Comparison of ENCODE assay signal across 1 cellular context in the genomic region with DNA sequence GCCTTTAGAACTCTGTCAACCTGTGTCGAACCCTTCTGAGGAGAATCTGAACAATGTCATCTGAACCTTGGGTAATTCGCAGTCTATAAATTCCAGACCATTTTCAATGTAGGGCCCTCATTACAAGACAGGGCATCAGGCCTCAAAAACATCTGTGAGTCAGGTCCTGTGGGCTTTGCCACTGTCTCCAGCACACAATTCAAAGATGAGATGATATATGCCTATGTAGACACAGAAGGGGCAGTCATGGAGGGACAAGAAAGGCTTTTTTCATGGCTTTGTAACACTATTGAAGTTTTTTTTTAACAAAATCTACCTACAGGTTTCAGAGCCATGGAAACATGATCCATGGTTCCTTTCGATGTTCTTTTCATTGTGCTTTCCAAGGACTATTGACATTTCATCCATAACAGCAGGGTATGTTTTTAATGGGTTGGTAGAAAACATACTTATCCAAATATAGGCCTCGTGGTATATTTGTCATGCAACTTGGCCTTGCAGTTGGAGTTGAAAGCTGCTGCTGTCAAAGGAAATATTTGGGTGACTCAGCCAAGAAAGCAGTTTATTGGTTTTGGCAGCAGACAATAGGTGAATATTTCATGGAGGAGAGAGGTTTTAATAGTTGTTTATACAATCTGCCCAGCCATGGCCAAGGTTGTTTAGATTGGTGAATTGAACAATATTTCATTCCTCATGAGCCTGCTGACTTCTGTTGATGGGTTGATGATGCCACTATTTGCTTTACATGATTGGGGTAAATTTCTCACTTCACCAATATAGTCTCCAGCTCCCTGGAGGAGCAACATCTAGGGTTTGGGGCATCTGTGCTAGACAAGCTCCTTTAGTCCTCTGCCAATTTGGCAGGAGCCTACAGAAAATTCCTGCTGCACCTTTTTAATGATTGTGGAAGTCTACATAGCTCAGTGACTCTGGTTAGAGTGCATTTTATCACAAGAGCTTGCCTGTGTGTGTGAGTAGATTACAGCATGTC.
TF ChIP-seq lines count a peak whose summit lies in the region.

No MANE protein-coding gene starts in this region.

TF ChIP-seq in HEK293, 187 proteins besides CTCF, POLR2A, EP300 and RAD21 (continued from another document and continues in another):
- TF ChIP-seq, protein P1, sequence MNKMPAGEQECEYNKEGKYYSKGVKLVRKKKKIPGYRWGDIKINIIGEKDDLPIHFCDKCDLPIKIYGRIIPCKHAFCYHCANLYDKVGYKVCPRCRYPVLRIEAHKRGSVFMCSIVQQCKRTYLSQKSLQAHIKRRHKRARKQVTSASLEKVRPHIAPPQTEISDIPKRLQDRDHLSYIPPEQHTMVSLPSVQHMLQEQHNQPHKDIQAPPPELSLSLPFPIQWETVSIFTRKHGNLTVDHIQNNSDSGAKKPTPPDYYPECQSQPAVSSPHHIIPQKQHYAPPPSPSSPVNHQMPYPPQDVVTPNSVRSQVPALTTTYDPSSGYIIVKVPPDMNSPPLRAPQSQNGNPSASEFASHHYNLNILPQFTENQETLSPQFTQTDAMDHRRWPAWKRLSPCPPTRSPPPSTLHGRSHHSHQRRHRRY (tag by site-specific recombination; IDR thresholded peaks at IDR 0.05) = peak; percentile 94
- TF ChIP-seq, protein P2, sequence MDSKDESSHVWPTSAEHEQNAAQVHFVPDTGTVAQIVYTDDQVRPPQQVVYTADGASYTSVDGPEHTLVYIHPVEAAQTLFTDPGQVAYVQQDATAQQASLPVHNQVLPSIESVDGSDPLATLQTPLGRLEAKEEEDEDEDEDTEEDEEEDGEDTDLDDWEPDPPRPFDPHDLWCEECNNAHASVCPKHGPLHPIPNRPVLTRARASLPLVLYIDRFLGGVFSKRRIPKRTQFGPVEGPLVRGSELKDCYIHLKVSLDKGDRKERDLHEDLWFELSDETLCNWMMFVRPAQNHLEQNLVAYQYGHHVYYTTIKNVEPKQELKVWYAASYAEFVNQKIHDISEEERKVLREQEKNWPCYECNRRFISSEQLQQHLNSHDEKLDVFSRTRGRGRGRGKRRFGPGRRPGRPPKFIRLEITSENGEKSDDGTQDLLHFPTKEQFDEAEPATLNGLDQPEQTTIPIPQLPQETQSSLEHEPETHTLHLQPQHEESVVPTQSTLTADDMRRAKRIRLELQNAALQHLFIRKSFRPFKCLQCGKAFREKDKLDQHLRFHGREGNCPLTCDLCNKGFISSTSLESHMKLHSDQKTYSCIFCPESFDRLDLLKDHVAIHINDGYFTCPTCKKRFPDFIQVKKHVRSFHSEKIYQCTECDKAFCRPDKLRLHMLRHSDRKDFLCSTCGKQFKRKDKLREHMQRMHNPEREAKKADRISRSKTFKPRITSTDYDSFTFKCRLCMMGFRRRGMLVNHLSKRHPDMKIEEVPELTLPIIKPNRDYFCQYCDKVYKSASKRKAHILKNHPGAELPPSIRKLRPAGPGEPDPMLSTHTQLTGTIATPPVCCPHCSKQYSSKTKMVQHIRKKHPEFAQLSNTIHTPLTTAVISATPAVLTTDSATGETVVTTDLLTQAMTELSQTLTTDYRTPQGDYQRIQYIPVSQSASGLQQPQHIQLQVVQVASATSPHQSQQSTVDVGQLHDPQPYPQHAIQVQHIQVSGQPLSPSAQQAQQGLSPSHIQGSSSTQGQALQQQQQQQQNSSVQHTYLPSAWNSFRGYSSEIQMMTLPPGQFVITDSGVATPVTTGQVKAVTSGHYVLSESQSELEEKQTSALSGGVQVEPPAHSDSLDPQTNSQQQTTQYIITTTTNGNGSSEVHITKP (tag by site-specific recombination; IDR thresholded peaks at IDR 0.05) = peak; percentile 62
- TF ChIP-seq ZFP41 (tag by site-specific recombination; IDR thresholded peaks at IDR 0.05; ENCODE audit: borderline replicate concordance) (no peak), ZBTB21 (tag by site-specific recombination; IDR thresholded peaks at IDR 0.05) (peak; percentile 92), SP3 (tag by site-specific recombination; IDR thresholded peaks at IDR 0.05) (peak; percentile 53; the same call in 1 of the 2 replicates), REPIN1 (tag by site-specific recombination; IDR thresholded peaks at IDR 0.05; ENCODE audit: low read depth) (0 out of 2 replicates have a peak, but pooled peaks have one; percentile 34), ZBTB8A (tag by site-specific recombination; IDR thresholded peaks at IDR 0.05) (peak; percentile 86), ZNF362 (tag by site-specific recombination; IDR thresholded peaks at IDR 0.05) (peak; percentile 77; the same call in 1 of the 2 replicates), ZNF792 (tag by site-specific recombination; IDR thresholded peaks at IDR 0.05) (no peak), ZFHX2 (tag by site-specific recombination; conservative IDR thresholded peaks at IDR 0.05) (no peak), ZBTB6 (tag by site-specific recombination; IDR thresholded peaks at IDR 0.05) (peak; percentile 86), ZNF280C (tag by site-specific recombination; IDR thresholded peaks at IDR 0.05) (no peak), ZNF530 (tag by site-specific recombination; IDR thresholded peaks at IDR 0.05; ENCODE audit: low read depth) (no peak), ZNF398 (tag by site-specific recombination; IDR thresholded peaks at IDR 0.05) (peak; percentile 84), PRDM1 (tag by site-specific recombination; IDR thresholded peaks at IDR 0.05) (no peak), GFI1B (tag by site-specific recombination; IDR thresholded peaks at IDR 0.05) (peak; percentile 99), ZNF138 (tag by site-specific recombination; IDR thresholded peaks at IDR 0.05; ENCODE audit: borderline replicate concordance) (no peak), ZNF202 (tag by site-specific recombination; IDR thresholded peaks at IDR 0.05; ENCODE audit: borderline replicate concordance) (no peak), ZNF701 (tag by site-specific recombination; IDR thresholded peaks at IDR 0.05) (no peak), SP7 (tag by site-specific recombination; IDR thresholded peaks at IDR 0.05) (peak; percentile 97), MEIS1 (CRISPR knock-in tag; IDR thresholded peaks at IDR 0.05; ENCODE audit: borderline replicate concordance) (no peak; the same call in 1 of the 2 replicates), KLF16 (tag by site-specific recombination; IDR thresholded peaks at IDR 0.05) (peak; percentile 74; the same call in 1 of the 2 replicates), SCRT1 (tag by site-specific recombination; IDR thresholded peaks at IDR 0.05; ENCODE audit: borderline replicate concordance) (peak; percentile 96), ZNF248 (tag by site-specific recombination; IDR thresholded peaks at IDR 0.05) (no peak), ZNF157 (tag by site-specific recombination; IDR thresholded peaks at IDR 0.05) (no peak), HOXD13 (CRISPR knock-in tag; IDR thresholded peaks at IDR 0.05; ENCODE audit: borderline replicate concordance) (peak; percentile 87; the same call in 1 of the 2 replicates), ZNF155 (tag by site-specific recombination; IDR thresholded peaks at IDR 0.05) (no peak), ZNF146 (tag by site-specific recombination; IDR thresholded peaks at IDR 0.05) (peak; percentile 90), ZNF660 (tag by site-specific recombination; IDR thresholded peaks at IDR 0.05) (peak; percentile 73), ZNF292 (tag by site-specific recombination; IDR thresholded peaks at IDR 0.05; ENCODE audit: borderline replicate concordance, low read depth) (no peak), ZNF529 (tag by site-specific recombination; IDR thresholded peaks at IDR 0.05; ENCODE audit: insufficient replicate concordance) (peak; percentile 51), ZNF266 (tag by site-specific recombination; IDR thresholded peaks at IDR 0.05; ENCODE audit: low read depth) (no peak), SP2 (tag by site-specific recombination; IDR thresholded peaks at IDR 0.05) (peak; percentile 70), ZNF692 (tag by site-specific recombination; IDR thresholded peaks at IDR 0.05) (peak; percentile 92), ZNF548 (tag by site-specific recombination; IDR thresholded peaks at IDR 0.05) (no peak), ZNF521 (tag by site-specific recombination; IDR thresholded peaks at IDR 0.05) (no peak), SCRT2 (tag by site-specific recombination; IDR thresholded peaks at IDR 0.05) (peak; percentile 99), ZNF324 (tag by site-specific recombination; IDR thresholded peaks at IDR 0.05) (peak; percentile 95), ZNF133 (tag by site-specific recombination; IDR thresholded peaks at IDR 0.05) (no peak)
- TF ChIP-seq, protein P3, sequence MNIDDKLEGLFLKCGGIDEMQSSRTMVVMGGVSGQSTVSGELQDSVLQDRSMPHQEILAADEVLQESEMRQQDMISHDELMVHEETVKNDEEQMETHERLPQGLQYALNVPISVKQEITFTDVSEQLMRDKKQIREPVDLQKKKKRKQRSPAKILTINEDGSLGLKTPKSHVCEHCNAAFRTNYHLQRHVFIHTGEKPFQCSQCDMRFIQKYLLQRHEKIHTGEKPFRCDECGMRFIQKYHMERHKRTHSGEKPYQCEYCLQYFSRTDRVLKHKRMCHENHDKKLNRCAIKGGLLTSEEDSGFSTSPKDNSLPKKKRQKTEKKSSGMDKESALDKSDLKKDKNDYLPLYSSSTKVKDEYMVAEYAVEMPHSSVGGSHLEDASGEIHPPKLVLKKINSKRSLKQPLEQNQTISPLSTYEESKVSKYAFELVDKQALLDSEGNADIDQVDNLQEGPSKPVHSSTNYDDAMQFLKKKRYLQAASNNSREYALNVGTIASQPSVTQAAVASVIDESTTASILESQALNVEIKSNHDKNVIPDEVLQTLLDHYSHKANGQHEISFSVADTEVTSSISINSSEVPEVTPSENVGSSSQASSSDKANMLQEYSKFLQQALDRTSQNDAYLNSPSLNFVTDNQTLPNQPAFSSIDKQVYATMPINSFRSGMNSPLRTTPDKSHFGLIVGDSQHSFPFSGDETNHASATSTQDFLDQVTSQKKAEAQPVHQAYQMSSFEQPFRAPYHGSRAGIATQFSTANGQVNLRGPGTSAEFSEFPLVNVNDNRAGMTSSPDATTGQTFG (tag by site-specific recombination; IDR thresholded peaks at IDR 0.05; ENCODE audit: borderline replicate concordance) = no peak
- TF ChIP-seq, protein P4, sequence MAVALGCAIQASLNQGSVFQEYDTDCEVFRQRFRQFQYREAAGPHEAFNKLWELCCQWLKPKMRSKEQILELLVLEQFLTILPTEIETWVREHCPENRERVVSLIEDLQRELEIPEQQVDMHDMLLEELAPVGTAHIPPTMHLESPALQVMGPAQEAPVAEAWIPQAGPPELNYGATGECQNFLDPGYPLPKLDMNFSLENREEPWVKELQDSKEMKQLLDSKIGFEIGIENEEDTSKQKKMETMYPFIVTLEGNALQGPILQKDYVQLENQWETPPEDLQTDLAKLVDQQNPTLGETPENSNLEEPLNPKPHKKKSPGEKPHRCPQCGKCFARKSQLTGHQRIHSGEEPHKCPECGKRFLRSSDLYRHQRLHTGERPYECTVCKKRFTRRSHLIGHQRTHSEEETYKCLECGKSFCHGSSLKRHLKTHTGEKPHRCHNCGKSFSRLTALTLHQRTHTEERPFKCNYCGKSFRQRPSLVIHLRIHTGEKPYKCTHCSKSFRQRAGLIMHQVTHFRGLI (tag by site-specific recombination; IDR thresholded peaks at IDR 0.05) = peak; percentile 89
